24 cellular contexts compared by ENCODE assay signal in the genomic region with DNA sequence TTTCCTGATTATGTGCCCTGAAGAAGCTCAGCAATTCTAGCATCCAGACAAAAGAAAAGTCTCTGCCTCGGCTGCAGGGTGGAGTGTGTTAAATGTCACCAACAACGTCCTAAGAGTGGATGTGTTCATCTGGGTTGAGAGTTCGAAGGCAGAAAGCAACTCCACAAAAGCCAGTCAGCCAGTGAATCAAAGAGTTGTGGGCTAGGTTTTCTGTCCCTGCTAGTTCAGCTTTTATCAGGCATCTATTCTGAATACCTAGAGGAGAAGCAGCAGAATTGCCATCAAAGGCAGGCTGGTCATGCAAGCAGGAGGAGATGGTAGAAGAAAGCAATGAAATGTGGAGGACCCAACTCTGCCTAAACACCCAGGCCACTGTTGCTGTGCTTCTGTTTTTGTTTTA.
"Had no signal": no experiment of that assay in that cellular context is flagged by ENCODE, and none has a peak within 500 bp of the region (broad histone marks: within the 10 kb centered on the region; RNA-seq: fewer than 3 reads in every experiment).

No MANE protein-coding gene starts in this region.

- H3K4me3 ChIP-seq: gastroesophageal sphincter, hepatocyte, psoas muscle, sigmoid colon, suprapubic skin, tibial artery, upper lobe of right lung had no signal

- H3K27me3 Mint-ChIP-seq: stimulated activated naive B cell treated with anti-CD40 and anti-IgM and Interleukin-4, amounts not matched to agents 10 μg/mL and 1 μg/mL and 100 μg/mL, for 72 hours had no signal

- H3K9ac ChIP-seq: parathyroid adenoma had no signal

- H3K79me2 ChIP-seq: hepatocyte, parathyroid adenoma had no signal

- H3K27ac Mint-ChIP-seq: activated naive CD8-positive, alpha-beta T cell; activated T-cell treated with anti-CD3 and anti-CD28 coated beads, Interleukin-2, amount 50 U/mL, for 24 hours; mesothelial cell of epicardium; naive B cell; nephron progenitor cell; stimulated activated naive B cell treated with anti-CD40 and anti-IgM and Interleukin-4, amounts not matched to agents 10 μg/mL and 1 μg/mL and 100 μg/mL, for 72 hours had no signal

- H3K36me3 ChIP-seq: gastroesophageal sphincter, sigmoid colon, suprapubic skin, tibial artery, upper lobe of right lung had no signal

- H3K27ac ChIP-seq: gastroesophageal sphincter, hepatocyte, parathyroid adenoma, psoas muscle, sigmoid colon, suprapubic skin, tibial artery, upper lobe of right lung had no signal

- H3K4me2 ChIP-seq: hepatocyte had no signal

- H3K9me3 ChIP-seq: gastroesophageal sphincter, psoas muscle, sigmoid colon, suprapubic skin, tibial artery, upper lobe of right lung had no signal

- H3K27me3 ChIP-seq: gastroesophageal sphincter, hepatocyte, sigmoid colon, suprapubic skin, tibial artery, upper lobe of right lung had no signal

- H3K4me1 Mint-ChIP-seq: mesothelial cell of epicardium had no signal

- H3K4me1 ChIP-seq: parathyroid adenoma, sigmoid colon, suprapubic skin, upper lobe of right lung had no signal

- H3K36me3 Mint-ChIP-seq: activated naive CD8-positive, alpha-beta T cell; mesothelial cell of epicardium; naive B cell; stimulated activated naive B cell treated with anti-CD40 and anti-IgM and Interleukin-4, amounts not matched to agents 10 μg/mL and 1 μg/mL and 100 μg/mL, for 72 hours had no signal

- H2AFZ ChIP-seq: hepatocyte, parathyroid adenoma had no signal

- DNase-seq: activated CD4-positive, alpha-beta T cell treated with anti-CD3 and anti-CD28 coated beads for 1 hour; activated CD8-positive, alpha-beta memory T cell treated with anti-CD3 and anti-CD28 coated beads, Interleukin-2, amount 50 U/mL, for 48 hours; activated gamma-delta T cell; activated T-cell treated with anti-CD3 and anti-CD28 coated beads, Interleukin-2, amount 50 U/mL, for 24 hours; anterior cingulate cortex; effector CD8-positive, alpha-beta T cell; naive B cell; nephron progenitor cell; nucleus accumbens; psoas muscle; sigmoid colon; small intestine; stimulated activated CD4-positive, alpha-beta T cell treated with anti-CD3 and anti-CD28 coated beads, Interleukin-1b, Interleukin-23, amount 100 ng/mL, for 48 hours; stimulated activated CD4-positive, alpha-beta T cell treated with anti-CD3 and anti-CD28 coated beads, Interleukin-4, amount 100 ng/mL, for 4 hours; stimulated activated CD8-positive, alpha-beta memory T cell treated with anti-CD3 and anti-CD28 coated beads, Interleukin-4, amount 100 ng/mL, for 48 hours; stimulated activated naive B cell treated with anti-CD40 and anti-IgM and Interleukin-4, amounts not matched to agents 10 μg/mL and 1 μg/mL and 100 μg/mL, for 72 hours; tibial artery; upper lobe of right lung had no signal

- ATAC-seq: gastroesophageal sphincter; psoas muscle; stimulated activated naive B cell treated with anti-CD40 and anti-IgM and Interleukin-4, amounts not matched to agents 10 μg/mL and 1 μg/mL and 100 μg/mL, for 72 hours; upper lobe of right lung had no signal

- H3K9me3 Mint-ChIP-seq: activated T-cell treated with anti-CD3 and anti-CD28 coated beads, Interleukin-2, amount 50 U/mL, for 24 hours; mesothelial cell of epicardium; nephron progenitor cell; stimulated activated naive B cell treated with anti-CD40 and anti-IgM and Interleukin-4, amounts not matched to agents 10 μg/mL and 1 μg/mL and 100 μg/mL, for 72 hours had no signal

- H3K4me3 Mint-ChIP-seq: activated naive CD8-positive, alpha-beta T cell; activated T-cell treated with anti-CD3 and anti-CD28 coated beads, Interleukin-2, amount 50 U/mL, for 24 hours; mesothelial cell of epicardium; naive B cell; nephron progenitor cell; stimulated activated naive B cell treated with anti-CD40 and anti-IgM and Interleukin-4, amounts not matched to agents 10 μg/mL and 1 μg/mL and 100 μg/mL, for 72 hours had no signal
